Comparison of ENCODE assay signal across 8 cellular contexts in the genomic region with DNA sequence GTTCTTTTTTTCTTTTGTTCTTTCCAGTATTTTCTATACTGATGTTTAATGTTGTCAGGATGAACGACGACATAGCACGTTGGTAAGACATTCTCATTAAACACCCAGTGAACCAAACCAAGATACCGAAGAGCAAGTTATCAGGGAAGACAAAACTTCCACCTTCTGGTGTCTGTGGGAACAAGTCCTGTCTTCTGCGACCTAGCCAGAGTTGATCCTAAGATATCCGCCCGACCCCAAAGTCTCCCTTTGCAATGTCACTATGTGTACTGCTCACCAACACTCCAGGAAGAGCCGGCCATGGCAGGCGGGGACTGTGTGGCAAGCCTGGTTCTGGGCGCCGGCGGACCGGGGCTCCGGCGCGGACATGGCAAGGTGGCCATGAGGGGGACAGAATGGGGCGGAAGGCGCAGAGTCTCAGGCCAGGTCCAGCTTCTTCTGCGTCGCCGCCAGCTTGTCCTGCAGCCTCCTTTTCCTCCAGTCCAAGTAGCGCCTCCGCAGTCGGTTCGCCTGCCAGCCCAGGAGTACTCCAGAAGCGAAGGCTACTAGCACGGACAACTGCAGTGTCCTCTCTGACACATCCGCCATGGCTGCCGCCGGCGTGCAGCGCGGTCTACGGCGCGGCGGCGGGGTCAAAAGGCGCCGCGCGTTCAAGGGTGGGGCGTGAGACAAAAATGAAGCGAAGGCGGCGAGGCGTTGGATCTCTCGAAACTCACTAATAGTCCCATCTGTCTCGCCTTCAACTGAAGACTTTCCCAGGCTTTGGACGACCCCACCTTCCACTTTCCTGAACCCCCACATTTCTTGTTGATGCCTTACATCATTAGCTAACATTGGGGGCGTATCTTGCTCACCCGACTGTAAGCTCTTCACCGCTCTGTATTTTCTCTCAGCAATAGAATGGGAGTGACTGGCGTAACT. TPM values are rescaled to one million over a fixed set of nuclear protein-coding genes. Genes with fewer than 3 reads are reported as not detected.
DNase-seq lines count a peak whose midpoint lies in the region; ATAC-seq and TF ChIP-seq lines count a peak whose summit lies in the region.

A gene with protein sequence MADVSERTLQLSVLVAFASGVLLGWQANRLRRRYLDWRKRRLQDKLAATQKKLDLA (minus strand): TSS at position 610 of the 921 bp plus-strand sequence. CDS start 22 bp downstream, at position 588.

- ATAC-seq in GM19035 (IDR thresholded peaks at IDR 0.05; ENCODE audit: unreplicated experiment) = peak; percentile 91
- ATAC-seq in HG03342 (IDR thresholded peaks at IDR 0.05; ENCODE audit: unreplicated experiment) = peak; percentile 83
- ATAC-seq in left lobe of liver = peak; percentile 98

- TF ChIP-seq CTCF in coronary artery (IDR thresholded peaks at IDR 0.05) = no peak

- H3K27ac ChIP-seq in coronary artery = peak within 1 kb of the TSS; percentile 86 to 90

- H3K4me3 ChIP-seq in coronary artery = peak within 1 kb of the TSS; percentile 91

- peaks cover 28% of the 10 kb centered on the region for H3K36me3 Mint-ChIP-seq in activated CD4-positive, alpha-beta T cell treated with anti-CD3 and anti-CD28 coated beads, Interleukin-2, amount 10 ng/mL, durations not matched to agents 24 days and 14 days (ENCODE audit: low read depth)

- peaks cover 22% of the 10 kb centered on the region for H3K27me3 Mint-ChIP-seq in activated CD4-positive, alpha-beta T cell treated with anti-CD3 and anti-CD28 coated beads, Interleukin-2, amount 10 ng/mL, durations not matched to agents 24 days and 14 days

- intact Hi-C loops in activated CD4-positive, alpha-beta T cell treated with anti-CD3 and anti-CD28 coated beads, Interleukin-2, amount 10 ng/mL, durations not matched to agents 24 days and 14 days (cut with micrococcal nuclease) = loop anchor here (1.0 to 10.0 kb wide), 4 partner anchors 8 to 995 kb away; a partner anchor contains a TSS

- H3K27ac Mint-ChIP-seq in activated CD4-positive, alpha-beta T cell treated with anti-CD3 and anti-CD28 coated beads, Interleukin-2, amount 10 ng/mL, durations not matched to agents 24 days and 14 days = peak within 1 kb of the TSS; percentile 91

- H3K4me3 Mint-ChIP-seq in activated CD4-positive, alpha-beta T cell treated with anti-CD3 and anti-CD28 coated beads, Interleukin-2, amount 10 ng/mL, durations not matched to agents 24 days and 14 days = peak within 1 kb of the TSS; percentile 92

- no peaks in the 10 kb centered on the region for H3K9me3 Mint-ChIP-seq in activated CD4-positive, alpha-beta T cell treated with anti-CD3 and anti-CD28 coated beads, Interleukin-2, amount 10 ng/mL, durations not matched to agents 24 days and 14 days

- DNase-seq in Ammon's horn (ENCODE audit: low spot score) (peak; percentile 79), NCI-H524 (lab: John Stamatoyannopoulos, UW) (peak; percentile 46 to 63), coronary artery (ENCODE audit: low spot score) (peak; percentile 77), left lobe of liver (ENCODE audit: low spot score) (peak; percentile 80)
- peak; percentile 93 for DNase-seq in activated CD4-positive, alpha-beta T cell treated with anti-CD3 and anti-CD28 coated beads, Interleukin-2, amount 10 ng/mL, durations not matched to agents 24 days and 14 days
- peak; percentile 35 for DNase-seq in stimulated activated CD4-positive, alpha-beta T cell treated with anti-CD3 and anti-CD28 coated beads, Interleukin-2, amount 100 ng/mL, for 4 hours (ENCODE audit: low read depth)

- H3K4me1 Mint-ChIP-seq in activated CD4-positive, alpha-beta T cell treated with anti-CD3 and anti-CD28 coated beads, Interleukin-2, amount 10 ng/mL, durations not matched to agents 24 days and 14 days = peaks cover 8% of the 10 kb centered on the region

RNA-seq across cellular contexts. Expression of the gene that starts here (rescaled TPM):
- 71.9 and 80.1 TPM in 2 replicates for total RNA-seq in activated CD4-positive, alpha-beta T cell treated with anti-CD3 and anti-CD28 coated beads, Interleukin-2, amount 10 ng/mL, durations not matched to agents 24 days and 14 days
- total RNA-seq in left lobe of liver = 40.8 TPM

Comparison
In these comparisons a context has a peak if more than half of its experiments do, and no peak if none do; other contexts are left out.
1. Peak in every context shown above with its lines: DNase-seq, ATAC-seq, H3K4me3 ChIP-seq and H3K27ac ChIP-seq.
2. DNase-seq: peak in every context shown above with its lines; median percentile 93 in activated CD4-positive, alpha-beta T cell treated with anti-CD3 and anti-CD28 coated beads, Interleukin-2, amount 10 ng/mL, durations not matched to agents 24 days and 14 days; 80 in left lobe of liver; 79 in Ammon's horn; 77 in coronary artery; 54 in NCI-H524; 35 in stimulated activated CD4-positive, alpha-beta T cell treated with anti-CD3 and anti-CD28 coated beads, Interleukin-2, amount 100 ng/mL, for 4 hours.